In the genomic region with DNA sequence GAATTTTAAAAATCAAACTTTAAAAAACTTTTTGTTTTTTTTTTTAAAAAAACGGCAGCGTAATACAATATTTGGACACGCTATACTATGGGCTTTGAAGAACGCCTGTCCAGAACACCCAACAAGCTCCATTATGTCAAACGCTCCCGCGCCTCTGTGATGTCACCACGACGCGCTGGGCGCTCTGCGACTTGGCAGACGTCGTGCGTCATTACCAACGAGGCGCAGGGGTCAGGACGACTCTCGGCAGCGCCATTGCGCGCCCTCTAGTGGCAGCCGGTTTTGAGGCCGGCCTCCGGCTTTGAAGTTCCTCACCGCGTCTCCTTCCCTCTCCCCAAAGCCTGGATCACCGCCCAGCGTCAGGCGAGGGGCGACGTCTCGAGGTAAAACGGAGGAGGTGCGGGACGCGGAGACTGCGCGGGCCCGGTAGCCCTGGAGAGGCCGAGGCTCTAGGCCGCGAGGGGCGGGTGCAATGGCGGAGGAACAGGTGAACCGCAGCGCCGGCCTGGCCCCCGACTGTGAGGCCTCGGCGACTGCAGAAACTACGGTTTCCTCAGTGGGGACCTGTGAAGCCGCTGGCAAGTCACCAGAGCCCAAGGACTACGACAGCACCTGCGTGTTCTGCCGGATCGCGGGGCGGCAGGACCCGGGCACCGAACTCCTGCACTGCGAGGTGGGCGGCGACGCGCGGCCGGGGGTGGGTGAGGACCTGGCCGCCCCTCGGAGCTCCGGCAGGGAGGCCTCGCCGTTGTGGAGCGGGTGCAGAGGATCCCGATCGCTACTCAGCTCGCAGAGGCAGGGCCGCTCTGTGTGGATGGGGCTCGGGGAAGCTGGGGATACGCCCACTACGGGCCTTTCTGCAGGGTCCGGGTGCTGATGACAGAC, we compare ENCODE assay signal across 1 cellular context.
TF ChIP-seq lines count a peak whose summit lies in the region.

A gene (plus strand): TSS at position 265 of the 885 bp plus-strand sequence. CDS start 208 bp downstream, at position 473.

TF ChIP-seq in GM12878, 131 proteins besides CTCF, POLR2A, EP300 and RAD21 (continued from another document):
- TF ChIP-seq BHLHE40 (IDR thresholded peaks at IDR 0.05; ENCODE audit: borderline replicate concordance in 1 of 2, low read depth in 2 of 2, low read length in 1 of 2) (peak; percentile 51 to 56; a peak in 3 of 4 replicates), RB1 (IDR thresholded peaks at IDR 0.05; ENCODE audit: borderline replicate concordance) (peak; percentile 83; the same call in 1 of the 2 replicates), SMC3 (IDR thresholded peaks at IDR 0.05; ENCODE audit: borderline replicate concordance, low read length) (peak; percentile 91), GABPA (IDR thresholded peaks at IDR 0.05; ENCODE audit: low read depth) (no peak), IKZF1 (conservative IDR thresholded peaks at IDR 0.05) (peak; percentile 88), BACH1 (IDR thresholded peaks at IDR 0.05; ENCODE audit: borderline replicate concordance) (peak; percentile 27), YY1 (IDR thresholded peaks at IDR 0.05; ENCODE audit: low read depth, low read length) (peak; percentile 84), TCF3 (IDR thresholded peaks at IDR 0.05; ENCODE audit: borderline replicate concordance, insufficient read depth, low read depth, low read length) (no peak)
- TF ChIP-seq, protein P1, sequence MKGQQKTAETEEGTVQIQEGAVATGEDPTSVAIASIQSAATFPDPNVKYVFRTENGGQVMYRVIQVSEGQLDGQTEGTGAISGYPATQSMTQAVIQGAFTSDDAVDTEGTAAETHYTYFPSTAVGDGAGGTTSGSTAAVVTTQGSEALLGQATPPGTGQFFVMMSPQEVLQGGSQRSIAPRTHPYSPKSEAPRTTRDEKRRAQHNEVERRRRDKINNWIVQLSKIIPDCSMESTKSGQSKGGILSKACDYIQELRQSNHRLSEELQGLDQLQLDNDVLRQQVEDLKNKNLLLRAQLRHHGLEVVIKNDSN (IDR thresholded peaks at IDR 0.05; ENCODE audit: borderline replicate concordance, extremely low read length, insufficient read depth, low read depth, low read length) = no peak
- TF ChIP-seq, protein P2, sequence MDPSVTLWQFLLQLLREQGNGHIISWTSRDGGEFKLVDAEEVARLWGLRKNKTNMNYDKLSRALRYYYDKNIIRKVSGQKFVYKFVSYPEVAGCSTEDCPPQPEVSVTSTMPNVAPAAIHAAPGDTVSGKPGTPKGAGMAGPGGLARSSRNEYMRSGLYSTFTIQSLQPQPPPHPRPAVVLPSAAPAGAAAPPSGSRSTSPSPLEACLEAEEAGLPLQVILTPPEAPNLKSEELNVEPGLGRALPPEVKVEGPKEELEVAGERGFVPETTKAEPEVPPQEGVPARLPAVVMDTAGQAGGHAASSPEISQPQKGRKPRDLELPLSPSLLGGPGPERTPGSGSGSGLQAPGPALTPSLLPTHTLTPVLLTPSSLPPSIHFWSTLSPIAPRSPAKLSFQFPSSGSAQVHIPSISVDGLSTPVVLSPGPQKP (IDR thresholded peaks at IDR 0.05; ENCODE audit: low read depth, low read length) = peak; percentile 11; the same call in 1 of the 2 replicates
- TF ChIP-seq, protein P3, sequence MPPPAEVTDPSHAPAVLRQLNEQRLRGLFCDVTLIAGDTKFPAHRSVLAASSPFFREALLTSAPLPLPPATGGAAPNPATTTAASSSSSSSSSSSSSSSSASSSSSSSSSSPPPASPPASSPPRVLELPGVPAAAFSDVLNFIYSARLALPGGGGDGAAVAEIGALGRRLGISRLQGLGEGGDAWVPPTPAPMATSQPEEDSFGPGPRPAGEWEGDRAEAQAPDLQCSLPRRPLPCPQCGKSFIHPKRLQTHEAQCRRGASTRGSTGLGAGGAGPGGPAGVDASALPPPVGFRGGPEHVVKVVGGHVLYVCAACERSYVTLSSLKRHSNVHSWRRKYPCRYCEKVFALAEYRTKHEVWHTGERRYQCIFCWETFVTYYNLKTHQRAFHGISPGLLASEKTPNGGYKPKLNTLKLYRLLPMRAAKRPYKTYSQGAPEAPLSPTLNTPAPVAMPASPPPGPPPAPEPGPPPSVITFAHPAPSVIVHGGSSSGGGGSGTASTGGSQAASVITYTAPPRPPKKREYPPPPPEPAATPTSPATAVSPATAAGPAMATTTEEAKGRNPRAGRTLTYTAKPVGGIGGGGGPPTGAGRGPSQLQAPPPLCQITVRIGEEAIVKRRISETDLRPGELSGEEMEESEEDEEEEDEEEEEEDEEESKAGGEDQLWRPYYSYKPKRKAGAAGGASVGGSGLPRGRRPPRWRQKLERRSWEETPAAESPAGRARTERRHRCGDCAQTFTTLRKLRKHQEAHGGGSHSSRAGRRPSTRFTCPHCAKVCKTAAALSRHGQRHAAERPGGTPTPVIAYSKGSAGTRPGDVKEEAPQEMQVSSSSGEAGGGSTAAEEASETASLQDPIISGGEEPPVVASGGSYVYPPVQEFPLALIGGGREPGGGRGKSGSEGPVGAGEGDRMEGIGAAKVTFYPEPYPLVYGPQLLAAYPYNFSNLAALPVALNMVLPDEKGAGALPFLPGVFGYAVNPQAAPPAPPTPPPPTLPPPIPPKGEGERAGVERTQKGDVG (CRISPR knock-in tag; IDR thresholded peaks at IDR 0.05) = no peak
- TF ChIP-seq, protein P4, sequence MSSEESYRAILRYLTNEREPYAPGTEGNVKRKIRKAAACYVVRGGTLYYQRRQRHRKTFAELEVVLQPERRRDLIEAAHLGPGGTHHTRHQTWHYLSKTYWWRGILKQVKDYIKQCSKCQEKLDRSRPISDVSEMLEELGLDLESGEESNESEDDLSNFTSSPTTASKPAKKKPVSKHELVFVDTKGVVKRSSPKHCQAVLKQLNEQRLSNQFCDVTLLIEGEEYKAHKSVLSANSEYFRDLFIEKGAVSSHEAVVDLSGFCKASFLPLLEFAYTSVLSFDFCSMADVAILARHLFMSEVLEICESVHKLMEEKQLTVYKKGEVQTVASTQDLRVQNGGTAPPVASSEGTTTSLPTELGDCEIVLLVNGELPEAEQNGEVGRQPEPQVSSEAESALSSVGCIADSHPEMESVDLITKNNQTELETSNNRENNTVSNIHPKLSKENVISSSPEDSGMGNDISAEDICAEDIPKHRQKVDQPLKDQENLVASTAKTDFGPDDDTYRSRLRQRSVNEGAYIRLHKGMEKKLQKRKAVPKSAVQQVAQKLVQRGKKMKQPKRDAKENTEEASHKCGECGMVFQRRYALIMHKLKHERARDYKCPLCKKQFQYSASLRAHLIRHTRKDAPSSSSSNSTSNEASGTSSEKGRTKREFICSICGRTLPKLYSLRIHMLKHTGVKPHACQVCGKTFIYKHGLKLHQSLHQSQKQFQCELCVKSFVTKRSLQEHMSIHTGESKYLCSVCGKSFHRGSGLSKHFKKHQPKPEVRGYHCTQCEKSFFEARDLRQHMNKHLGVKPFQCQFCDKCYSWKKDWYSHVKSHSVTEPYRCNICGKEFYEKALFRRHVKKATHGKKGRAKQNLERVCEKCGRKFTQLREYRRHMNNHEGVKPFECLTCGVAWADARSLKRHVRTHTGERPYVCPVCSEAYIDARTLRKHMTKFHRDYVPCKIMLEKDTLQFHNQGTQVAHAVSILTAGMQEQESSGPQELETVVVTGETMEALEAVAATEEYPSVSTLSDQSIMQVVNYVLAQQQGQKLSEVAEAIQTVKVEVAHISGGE (CRISPR knock-in tag; IDR thresholded peaks at IDR 0.05) = no peak
